In the genomic region with DNA sequence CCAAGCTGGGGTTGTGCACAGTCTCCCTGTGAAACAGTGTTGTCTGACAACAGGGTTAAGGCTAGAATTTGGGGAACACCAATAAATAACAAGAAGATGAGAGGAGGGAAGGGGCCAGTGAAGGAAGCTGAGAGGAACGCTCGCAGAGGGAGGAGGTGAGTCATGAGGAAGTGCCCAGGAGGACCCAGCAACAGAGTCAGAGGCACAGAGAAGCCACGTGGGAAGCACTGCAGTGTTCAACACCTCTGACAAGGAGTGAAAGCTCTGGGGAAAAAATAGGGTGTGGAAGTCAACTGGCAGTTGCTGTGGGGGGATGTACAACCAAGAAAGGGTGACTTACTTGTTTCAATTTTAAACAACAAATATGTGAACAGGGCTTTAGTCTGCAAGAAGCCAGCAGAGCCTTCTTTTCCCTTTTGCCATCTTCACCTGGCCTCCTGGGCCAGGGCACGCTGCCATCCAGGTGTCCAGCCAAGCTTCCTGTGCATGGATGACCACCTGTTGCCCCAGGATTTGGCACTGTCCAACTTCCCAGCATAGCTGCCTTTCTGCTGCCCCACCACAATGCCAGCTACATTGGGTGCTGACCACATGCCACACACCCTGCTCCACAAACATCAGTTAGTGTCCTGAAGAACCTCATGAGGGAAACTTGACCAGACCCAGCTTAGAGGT, we compare ENCODE assay signal across 8 cellular contexts.
DNase-seq lines count a peak whose midpoint lies in the region; ATAC-seq and TF ChIP-seq lines count a peak whose summit lies in the region.

No MANE protein-coding gene starts in this region.

- intact Hi-C loops in right cardiac atrium (cut with DNase I): no loop called here

- H3K27me3 ChIP-seq in Peyer's patch (no peaks in the 10 kb centered on the region), right cardiac atrium (ENCODE audit: control insufficient read depth, insufficient read depth) (no peaks in the 10 kb centered on the region)

- TF ChIP-seq CTCF in HFF-Myc (IDR thresholded peaks at IDR 0.05; ENCODE audit: low read depth, low read length, missing control alignments) (no peak), Peyer's patch (IDR thresholded peaks at IDR 0.05) (no peak)

- DNase-seq in EL: peak; percentile 78
- DNase-seq in HFF-Myc (ENCODE audit: extremely low read depth, low read depth): peak; percentile 59
- DNase-seq in Peyer's patch: peak in 2 of 3 donors; percentile 28 to 66
- DNase-seq in activated T-helper 1 cell treated with anti-CD3 and anti-CD28 coated beads, Interleukin-2, amount 50 U/mL, for 16 hours (ENCODE audit: low read depth in 1 of 2, low spot score in 1 of 2): peak; percentile 12 to 47
- peak; percentile 18 for DNase-seq in inferior parietal cortex (ENCODE audit: extremely low spot score)
- peak; percentile 41 to 77 for DNase-seq in stimulated activated CD8-positive, alpha-beta memory T cell treated with anti-CD3 and anti-CD28 coated beads, Interleukin-7, amount 100 ng/mL, for 48 hours (ENCODE audit: extremely low read depth in 1 of 2, low read depth in 1 of 2)
- DNase-seq in right cardiac atrium: no peak
- DNase-seq in NCI-H1105 (lab: John Stamatoyannopoulos, UW): no peak

- WGBS in right cardiac atrium: 76% methylated on average over 4 of the region's 4 CpGs

- H3K36me3 ChIP-seq in Peyer's patch: no peaks in the 10 kb centered on the region

- H3K9me3 ChIP-seq in Peyer's patch (no peaks in the 10 kb centered on the region), right cardiac atrium (ENCODE audit: control insufficient read depth, low read length) (no peaks in the 10 kb centered on the region)

- no peak for TF ChIP-seq POLR2A in Peyer's patch (IDR thresholded peaks at IDR 0.05)

- no peak overlapping the region for H3K27ac ChIP-seq in Peyer's patch
- H3K27ac ChIP-seq in right cardiac atrium (ENCODE audit: low read length): no peak overlapping the region

- no peak for ATAC-seq in right cardiac atrium

- H3K4me3 ChIP-seq in HFF-Myc (replicated peaks; ENCODE audit: low read depth, low read length): no peak overlapping the region
- no peak overlapping the region for H3K4me3 ChIP-seq in Peyer's patch
- H3K4me3 ChIP-seq in right cardiac atrium (ENCODE audit: low read length): no peak overlapping the region

- peaks cover 0 to 8% (median 1%) of the 10 kb centered on the region in 4 donors for H3K4me1 ChIP-seq in Peyer's patch
- H3K4me1 ChIP-seq in right cardiac atrium (ENCODE audit: control insufficient read depth, insufficient read depth, low read length): no peaks in the 10 kb centered on the region

Comparison
In these comparisons a context has a peak if more than half of its experiments do, and no peak if none do; other contexts are left out.
1. DNase-seq: peak in EL (single experiment), HFF-Myc (single experiment), Peyer's patch (2 of 3), activated T-helper 1 cell treated with anti-CD3 and anti-CD28 coated beads, Interleukin-2, amount 50 U/mL, for 16 hours (2 of 2), inferior parietal cortex (single experiment) and stimulated activated CD8-positive, alpha-beta memory T cell treated with anti-CD3 and anti-CD28 coated beads, Interleukin-7, amount 100 ng/mL, for 48 hours (2 of 2); none in right cardiac atrium (0 of 3) and NCI-H1105 (single experiment).